In the genomic region with DNA sequence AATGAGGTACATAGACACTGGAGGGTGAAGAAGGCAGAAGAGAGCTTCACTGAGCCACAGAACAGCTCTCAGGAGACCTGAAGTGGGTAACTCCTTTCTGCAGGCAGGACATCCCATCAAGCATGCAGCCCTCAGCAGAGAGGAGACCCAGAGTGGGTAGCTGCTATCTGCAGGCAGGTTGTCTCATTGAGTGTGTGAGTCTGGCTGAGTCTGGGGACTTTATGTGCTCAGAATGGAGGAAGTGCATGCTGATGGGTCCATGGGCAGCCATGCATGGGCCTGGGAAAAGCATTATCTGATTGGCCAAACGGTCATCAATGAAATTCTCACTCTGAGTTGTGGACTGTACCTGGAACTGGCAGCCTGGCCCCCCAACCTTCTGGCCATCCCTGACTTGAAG, we compare ENCODE assay signal across 18 cellular contexts. TPM values are rescaled to one million over a fixed set of nuclear protein-coding genes. Genes with fewer than 3 reads are reported as not detected.
DNase-seq lines count a peak whose midpoint lies in the region; ATAC-seq and TF ChIP-seq lines count a peak whose summit lies in the region.
"Had no signal": no experiment of that assay in that cellular context is flagged by ENCODE, and none has a peak within 500 bp of the region (broad histone marks: within the 10 kb centered on the region; RNA-seq: fewer than 3 reads in every experiment).

No MANE protein-coding gene starts in this region.

- H3K79me2 ChIP-seq in OCI-LY7 (ENCODE audit: insufficient read depth, low read depth, low read length) (no peaks in the 10 kb centered on the region), hepatocyte (no peaks in the 10 kb centered on the region)

- no peak for ATAC-seq in effector memory CD8-positive, alpha-beta T cell (replicated peaks)
- ATAC-seq in GM19023 (IDR thresholded peaks at IDR 0.05; ENCODE audit: unreplicated experiment) (no peak), GM19452 (IDR thresholded peaks at IDR 0.05; ENCODE audit: unreplicated experiment) (no peak)
- ATAC-seq: A549, HepG2 had no signal

- H3K9me2 ChIP-seq in OCI-LY7 (ENCODE audit: insufficient read depth, low read length) (no peaks in the 10 kb centered on the region), hepatocyte (replicated peaks; ENCODE audit: insufficient read depth) (no peaks in the 10 kb centered on the region)

- H3K9me3 ChIP-seq in OCI-LY7 (ENCODE audit: low read length) = peaks cover 19% of the 10 kb centered on the region; the same call in 1 of the 2 replicates
- no peaks in the 10 kb centered on the region for H3K9me3 ChIP-seq in hepatocyte (ENCODE audit: low read depth)
- H3K9me3 ChIP-seq: A549 had no signal

- WGBS in hepatocyte (ENCODE audit: low lambda C conversion rate, missing lambda C conversion rate) = 100% methylated on average over 1 of the region's 1 CpG

- H3K36me3 ChIP-seq in OCI-LY7 (ENCODE audit: insufficient read depth, low read length) (peaks cover 26% of the 10 kb centered on the region), hepatocyte (replicated peaks; ENCODE audit: insufficient read depth, low read depth) (no peaks in the 10 kb centered on the region)

- no peaks in the 10 kb centered on the region for H3K36me3 Mint-ChIP-seq in effector memory CD8-positive, alpha-beta T cell (ENCODE audit: insufficient read depth)

- H4K20me1 ChIP-seq in OCI-LY7 (ENCODE audit: insufficient read depth, low read length) (no peaks in the 10 kb centered on the region), hepatocyte (ENCODE audit: insufficient read depth, poor library complexity, severe bottlenecking) (no peaks in the 10 kb centered on the region)

- H3K4me1 ChIP-seq in OCI-LY7 (ENCODE audit: insufficient read depth, low read length, poor library complexity, severe bottlenecking) (peaks cover 1% of the 10 kb centered on the region), hepatocyte (ENCODE audit: insufficient read depth) (peaks cover 38% of the 10 kb centered on the region)

- intact Hi-C loops in OCI-LY7 (cut with micrococcal nuclease; ENCODE audit: unreplicated experiment) = no loop called here

- POLR2A ChIA-PET in OCI-LY7 (lab: Charles Lee) = interaction anchor here (0.6 kb wide), 1 partner anchor 123 kb away, joined by 6 read pairs; no protein-coding TSS in a partner anchor

- TF ChIP-seq CTCF in OCI-LY7 (conservative IDR thresholded peaks at IDR 0.05; ENCODE audit: low read length) (no peak), hepatocyte (IDR thresholded peaks at IDR 0.05; ENCODE audit: poor library complexity) (no peak)

- CTCF ChIA-PET in OCI-LY7 (lab: Charles Lee; ENCODE audit: unreplicated experiment) = no interaction called here

- H3K27me3 ChIP-seq in hepatocyte = no peaks in the 10 kb centered on the region

- no peak overlapping the region for H3K27ac ChIP-seq in OCI-LY7 (ENCODE audit: low read depth, low read length, poor library complexity, severe bottlenecking)
- H3K27ac ChIP-seq in hepatocyte = peak overlapping the region; percentile 94
- H3K27ac ChIP-seq: 22Rv1, A549, KMS-11 had no signal

- no peaks in the 10 kb centered on the region for H3K4me1 Mint-ChIP-seq in effector memory CD8-positive, alpha-beta T cell (ENCODE audit: low read depth in 2 of 2)
- H3K4me1 Mint-ChIP-seq: CD4-positive, alpha-beta memory T cell had no signal

- BruUV-seq in OCI-LY7 (replicated peaks; lab: Mats Ljungman, UMichigan) = no TSS peak

- H3K4me2 ChIP-seq in OCI-LY7 (ENCODE audit: low read length) (no peak overlapping the region), hepatocyte (no peak overlapping the region)
- H3K4me2 ChIP-seq: A549, KMS-11 had no signal

- H2AFZ ChIP-seq in OCI-LY7 (ENCODE audit: low read length) = no peak overlapping the region
- no peak overlapping the region for H2AFZ ChIP-seq in hepatocyte

- H3K4me3 Mint-ChIP-seq in effector memory CD8-positive, alpha-beta T cell = no peak overlapping the region
- H3K4me3 Mint-ChIP-seq: CD14-positive monocyte; CD4-positive, alpha-beta memory T cell; H9 had no signal

- DNase-seq in DMS53 (lab: John Stamatoyannopoulos, UW) (peak; percentile 12), DMS53 treated with DMSO at 0.1 percent for 48 hours (lab: John Stamatoyannopoulos, UW; ENCODE audit: unreplicated experiment) (no peak), OCI-LY7 (ENCODE audit: low spot score) (peak; percentile 47), hepatocyte (ENCODE audit: low spot score) (no peak)
- DNase-seq in effector memory CD8-positive, alpha-beta T cell = no peak
- DNase-seq: AML-193; Calu3; CD4-positive, alpha-beta memory T cell; GOT3; H9 had no signal

- no peaks in the 10 kb centered on the region for H3K27me3 Mint-ChIP-seq in effector memory CD8-positive, alpha-beta T cell
- H3K27me3 Mint-ChIP-seq: CD4-positive, alpha-beta memory T cell had no signal

- no peak overlapping the region for H3K27ac Mint-ChIP-seq in effector memory CD8-positive, alpha-beta T cell
- H3K27ac Mint-ChIP-seq: CD14-positive monocyte; CD4-positive, alpha-beta memory T cell; H9 had no signal

- no peaks in the 10 kb centered on the region for H3K9me3 Mint-ChIP-seq in effector memory CD8-positive, alpha-beta T cell
- H3K9me3 Mint-ChIP-seq: H9 had no signal

- H3K4me3 ChIP-seq in OCI-LY7 (ENCODE audit: low read depth, low read length, poor library complexity, severe bottlenecking) (no peak overlapping the region), hepatocyte (no peak overlapping the region)
- H3K4me3 ChIP-seq: A549 had no signal

RNA-seq across cellular contexts. Expression of a gene that starts 14.7 kb away (rescaled TPM):
- not detected in 2 replicates for total RNA-seq in OCI-LY7 (2014; rRNA removed; shearing (Covaris generic))
- total RNA-seq in OCI-LY7 (2022) (not detected in 2 replicates), hepatocyte (not detected in 2 replicates)
- not detected in 2 replicates for polyA plus RNA-seq in hepatocyte
- total RNA-seq: Calu3; CD4-positive, alpha-beta memory T cell; H9; HepG2 had no signal
- polyA plus RNA-seq: A549; BJ; CD14-positive monocyte; CD4-positive, alpha-beta memory T cell; HepG2 had no signal

Comparison
In these comparisons a context has a peak if more than half of its experiments do, and no peak if none do; other contexts are left out.
1. DNase-seq: peak in DMS53 (single experiment) and OCI-LY7 (single experiment); none in DMS53 treated with DMSO at 0.1 percent for 48 hours (single experiment), hepatocyte (single experiment) and effector memory CD8-positive, alpha-beta T cell (0 of 3).